10 cellular contexts compared by ENCODE assay signal in genomic region chr15:63473749-63473998, GRCh38. TPM values are rescaled to one million over a fixed set of nuclear protein-coding genes. Genes with fewer than 3 reads are reported as not detected.
DNase-seq lines count a peak whose midpoint lies in the region; ATAC-seq and TF ChIP-seq lines count a peak whose summit lies in the region.
"Had no signal": no experiment of that assay in that cellular context is flagged by ENCODE, and none has a peak within 500 bp of the region (broad histone marks: within the 10 kb centered on the region; RNA-seq: fewer than 3 reads in every experiment).

No MANE protein-coding gene starts in this region.

- no peaks in the 10 kb centered on the region for H3K9me3 ChIP-seq in gastroesophageal sphincter
- H3K9me3 ChIP-seq in neural progenitor cell (ENCODE audit: low read depth), result no peaks in the 10 kb centered on the region

- TF ChIP-seq CTCF in gastroesophageal sphincter (IDR thresholded peaks at IDR 0.05), result no peak
- no peak for TF ChIP-seq CTCF in neural progenitor cell (IDR thresholded peaks at IDR 0.05)

- H3K36me3 Mint-ChIP-seq in activated naive CD4-positive, alpha-beta T cell treated with anti-CD3 and anti-CD28 coated beads, Interleukin-2, amount 50 U/mL, for 72 hours, result no peaks in the 10 kb centered on the region
- H3K36me3 Mint-ChIP-seq in neural progenitor cell, result no peaks in the 10 kb centered on the region
- H3K36me3 Mint-ChIP-seq: natural killer cell treated with Interleukin-12 subunit alpha and Interleukin-12 subunit beta and Interleukin-15 and Interleukin-18, amount 100 ng/mL, for 72 hours had no signal

- H3K4me1 ChIP-seq in gastroesophageal sphincter (peaks cover 3 to 34% (median 14%) of the 10 kb centered on the region in 3 donors), neural progenitor cell (peaks cover 19% of the 10 kb centered on the region)

- no peaks in the 10 kb centered on the region for H3K79me2 ChIP-seq in neural progenitor cell (ENCODE audit: low read depth)

- no peak overlapping the region for H3K9ac ChIP-seq in neural progenitor cell

- H3K27ac Mint-ChIP-seq in activated naive CD4-positive, alpha-beta T cell treated with anti-CD3 and anti-CD28 coated beads, Interleukin-2, amount 50 U/mL, for 72 hours, result peak overlapping the region; percentile 58 to 87
- no peak overlapping the region for H3K27ac Mint-ChIP-seq in neural progenitor cell

- peak; percentile 13 to 27 for ATAC-seq in activated naive CD4-positive, alpha-beta T cell treated with anti-CD3 and anti-CD28 coated beads, Interleukin-2, amount 50 U/mL, for 72 hours
- ATAC-seq in HG03432 (IDR thresholded peaks at IDR 0.05; ENCODE audit: unreplicated experiment), result peak; percentile 18
- ATAC-seq in gastroesophageal sphincter, result no peak

- H3K4me1 Mint-ChIP-seq in neural progenitor cell, result peaks cover 25% of the 10 kb centered on the region

- H3K4me3 ChIP-seq in gastroesophageal sphincter, result no peak overlapping the region
- no peak overlapping the region for H3K4me3 ChIP-seq in neural progenitor cell

- TF ChIP-seq POLR2A in gastroesophageal sphincter (IDR thresholded peaks at IDR 0.05), result no peak

- H3K36me3 ChIP-seq in gastroesophageal sphincter (no peaks in the 10 kb centered on the region), neural progenitor cell (no peaks in the 10 kb centered on the region)

- DNase-seq in activated naive CD4-positive, alpha-beta T cell treated with anti-CD3 and anti-CD28 coated beads, Interleukin-2, amount 50 U/mL, for 72 hours (ENCODE audit: low spot score in 2 of 2), result no peak
- no peak for DNase-seq in activated naive CD4-positive, alpha-beta T cell treated with Interleukin-2 at 50 U/mL for 16 hours
- DNase-seq in NCI-H526 (lab: John Stamatoyannopoulos, UW) (no peak), neural progenitor cell (ENCODE audit: low spot score) (no peak), H4 (ENCODE audit: low spot score) (no peak)
- DNase-seq in NK-92 treated with Interleukin-12 subunit alpha and Interleukin-12 subunit beta, amount 100 ng/mL, for 24 hours (lab: John Stamatoyannopoulos, UW), result no peak

- H3K9me3 Mint-ChIP-seq in activated naive CD4-positive, alpha-beta T cell treated with anti-CD3 and anti-CD28 coated beads, Interleukin-2, amount 50 U/mL, for 72 hours, result no peaks in the 10 kb centered on the region
- peaks cover 9% of the 10 kb centered on the region for H3K9me3 Mint-ChIP-seq in neural progenitor cell
- H3K9me3 Mint-ChIP-seq: natural killer cell treated with Interleukin-12 subunit alpha and Interleukin-12 subunit beta and Interleukin-15 and Interleukin-18, amount 100 ng/mL, for 72 hours had no signal

- H3K27ac ChIP-seq in gastroesophageal sphincter (peak overlapping the region in 3 of 4 donors; percentile 33 to 74 (median 54)), neural progenitor cell (no peak overlapping the region)
- H3K27ac ChIP-seq: HL-60 had no signal

- TF ChIP-seq EP300 in gastroesophageal sphincter (IDR thresholded peaks at IDR 0.05), result no peak

- WGBS in gastroesophageal sphincter (ENCODE audit: low coverage in 1 of 2), 2 donors, result no CpG with 5 or more reads among the region's 1 CpG

- H3K4me3 Mint-ChIP-seq in neural progenitor cell, result no peak overlapping the region
- H3K4me3 Mint-ChIP-seq: natural killer cell treated with Interleukin-12 subunit alpha and Interleukin-12 subunit beta and Interleukin-15 and Interleukin-18, amount 100 ng/mL, for 72 hours had no signal

- H3K27me3 ChIP-seq in gastroesophageal sphincter (no peaks in the 10 kb centered on the region), neural progenitor cell (no peaks in the 10 kb centered on the region)

- no peaks in the 10 kb centered on the region for H4K20me1 ChIP-seq in neural progenitor cell (ENCODE audit: low read depth)

- no peak overlapping the region for H2AFZ ChIP-seq in neural progenitor cell (replicated peaks)

- peaks cover 7% of the 10 kb centered on the region for H3K27me3 Mint-ChIP-seq in neural progenitor cell (ENCODE audit: insufficient read depth, low read depth)

- peaks cover 4% of the 10 kb centered on the region for H3F3A ChIP-seq in neural progenitor cell (ENCODE audit: low read depth)

- H3K4me2 ChIP-seq in neural progenitor cell, result no peak overlapping the region

RNA-seq across cellular contexts. Expression of gene USP3, which starts 30.7 kb away (rescaled TPM):
- total RNA-seq in activated naive CD4-positive, alpha-beta T cell treated with anti-CD3 and anti-CD28 coated beads, Interleukin-2, amount 50 U/mL, for 72 hours, result 10 to 100 TPM; 71.4 to 81.4 TPM
- total RNA-seq in gastroesophageal sphincter (10 to 100 TPM; 36.6 to 50.3 (median 45.5) TPM), neural progenitor cell (ENCODE audit: low replicate concordance) (48.8 and 64.2 TPM in 2 replicates)
- 31.0 and 48.3 TPM in 2 replicates for total RNA-seq in H4 (2014; rRNA removed; shearing (Covaris generic))
